In the genomic region with DNA sequence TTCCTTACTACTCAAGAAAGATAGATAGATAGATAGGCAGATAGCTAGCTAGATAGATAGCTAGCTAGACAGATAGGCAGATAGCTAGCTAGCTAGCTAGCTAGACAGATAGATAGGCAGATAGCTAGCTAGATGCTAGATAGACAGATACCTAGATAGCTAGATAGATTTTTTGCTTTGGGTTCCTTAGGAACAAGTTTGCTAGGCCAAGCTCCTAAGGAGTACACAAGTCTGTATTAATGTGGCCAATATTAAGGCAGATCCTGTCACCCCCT, we compare ENCODE assay signal across 24 cellular contexts.
"Had no signal": no experiment of that assay in that cellular context is flagged by ENCODE, and none has a peak within 500 bp of the region (broad histone marks: within the 10 kb centered on the region; RNA-seq: fewer than 3 reads in every experiment).

No MANE protein-coding gene starts in this region.

- ATAC-seq: Right ventricle myocardium inferior, SK-N-SH treated with all-trans-retinoic acid at 6 μM for 48 hours had no signal

- H3K4me2 ChIP-seq: KMS-11, PC-9 had no signal

- H3K4me3 ChIP-seq: PC-9, Peyer's patch, SJCRH30 had no signal

- H3K27ac ChIP-seq: KMS-11, PC-9, Peyer's patch, SJCRH30 had no signal

- H2AFZ ChIP-seq: PC-9 had no signal

- FAIRE-seq: HepG2 had no signal

- H3K36me3 ChIP-seq: Peyer's patch, SJCRH30 had no signal

- H3K27me3 ChIP-seq: Peyer's patch had no signal

- H3K9me3 ChIP-seq: Peyer's patch, SJCRH30 had no signal

- DNase-seq: IMR-90, Kasumi-1, MM.1S, NCI-H1092 treated with DMSO at 0.1 percent for 48 hours, NCI-H1436, NCI-H187, NCI-H2029, NCI-H2081 treated with DMSO at 0.1 percent for 48 hours, NCI-H2171, NCI-H226, NCI-H446, NCI-H510A, NCI-H524 treated with DMSO at 0.1 percent for 48 hours, NCI-H69, NCI-H774, OCI-M1, PC-9, Peyer's patch, SHP77 treated with DMSO at 0.1 percent for 48 hours, SJCRH30 had no signal

- H3K9ac ChIP-seq: KMS-11 had no signal

- H3K4me1 ChIP-seq: Peyer's patch, SJCRH30 had no signal
